In genomic region chr9:13588151-13589043, GRCh38 we compare ENCODE assay signal across 15 cellular contexts.
DNase-seq lines count a peak whose midpoint lies in the region; ATAC-seq and TF ChIP-seq lines count a peak whose summit lies in the region.
"Had no signal": no experiment of that assay in that cellular context is flagged by ENCODE, and none has a peak within 500 bp of the region (broad histone marks: within the 10 kb centered on the region; RNA-seq: fewer than 3 reads in every experiment).

No MANE protein-coding gene starts in this region.

- intact Hi-C loops in dorsolateral prefrontal cortex (cut with DNase I) = no loop called here

- DNase-seq in NCI-H146 (lab: John Stamatoyannopoulos, UW) (peak; percentile 5), NCI-H146 treated with DMSO at 0.1 percent for 48 hours (lab: John Stamatoyannopoulos, UW; ENCODE audit: unreplicated experiment) (no peak), dorsolateral prefrontal cortex (peak in 1 of 10 donors; percentile 16), left kidney (ENCODE audit: low read depth, low spot score) (peak; percentile 92), substantia nigra (lab: John Stamatoyannopoulos, UW) (peak in 9 of 49 donors; percentile 6 to 51 (median 19)), COLO668 (lab: John Stamatoyannopoulos, UW; ENCODE audit: unreplicated experiment) (no peak)
- DNase-seq: 8988T; activated CD4-positive, alpha-beta T cell treated with anti-CD3 and anti-CD28 coated beads for 4 hours; activated T-cell treated with anti-CD3 and anti-CD28 coated beads, Interleukin-2, amount 50 U/mL, for 48 hours; amniotic stem cell; COR-L47; NCI-H345 had no signal

- H3K4me3 ChIP-seq in dorsolateral prefrontal cortex = peak overlapping the region in 43 of 59 donors; percentile 2 to 59 (median 42)
- H3K4me3 ChIP-seq: lung had no signal

- peak overlapping the region in 57 of 59 donors; percentile 36 to 92 (median 83) for H3K27ac ChIP-seq in dorsolateral prefrontal cortex
- peak overlapping the region; percentile 77 for H3K27ac ChIP-seq in substantia nigra (ENCODE audit: low read depth, low read length, poor library complexity, severe bottlenecking)

- peak in 1 of 56 donors; percentile 9 for TF ChIP-seq CTCF in dorsolateral prefrontal cortex (IDR thresholded peaks at IDR 0.05 in 54 of 56, conservative IDR thresholded peaks at IDR 0.05 in 2 of 56; ENCODE audit: low read depth in 1 of 56, partially characterized antibody in 56 of 56)

- ATAC-seq in GM19023 (IDR thresholded peaks at IDR 0.05; ENCODE audit: unreplicated experiment) (no peak), GM18511 (IDR thresholded peaks at IDR 0.05; ENCODE audit: unreplicated experiment) (no peak)

- H3K27me3 ChIP-seq in dorsolateral prefrontal cortex = no peaks in the 10 kb centered on the region

Comparison
In these comparisons a context has a peak if more than half of its experiments do, and no peak if none do; other contexts are left out.
1. DNase-seq: peak in NCI-H146 (single experiment) and left kidney (single experiment); none in NCI-H146 treated with DMSO at 0.1 percent for 48 hours (single experiment) and COLO668 (single experiment).